In genomic region chr5:168117469-168117868, GRCh38 we compare ENCODE assay signal across 1 cellular context.
TF ChIP-seq lines count a peak whose summit lies in the region.

No MANE protein-coding gene starts in this region.

TF ChIP-seq in A549, 52 proteins besides CTCF, POLR2A, EP300 and RAD21 (continued from another document):
- TF ChIP-seq RCOR1 (IDR thresholded peaks at IDR 0.05; ENCODE audit: low read depth, low read length) (no peak), ZSCAN20 (CRISPR knock-in tag; IDR thresholded peaks at IDR 0.05) (no peak), ESRRA (IDR thresholded peaks at IDR 0.05; ENCODE audit: borderline replicate concordance, low read length) (no peak)
TF ChIP-seq in A549: peak in this region for 0.
